ENCODE assay signal across 1 cellular context in the genomic region with DNA sequence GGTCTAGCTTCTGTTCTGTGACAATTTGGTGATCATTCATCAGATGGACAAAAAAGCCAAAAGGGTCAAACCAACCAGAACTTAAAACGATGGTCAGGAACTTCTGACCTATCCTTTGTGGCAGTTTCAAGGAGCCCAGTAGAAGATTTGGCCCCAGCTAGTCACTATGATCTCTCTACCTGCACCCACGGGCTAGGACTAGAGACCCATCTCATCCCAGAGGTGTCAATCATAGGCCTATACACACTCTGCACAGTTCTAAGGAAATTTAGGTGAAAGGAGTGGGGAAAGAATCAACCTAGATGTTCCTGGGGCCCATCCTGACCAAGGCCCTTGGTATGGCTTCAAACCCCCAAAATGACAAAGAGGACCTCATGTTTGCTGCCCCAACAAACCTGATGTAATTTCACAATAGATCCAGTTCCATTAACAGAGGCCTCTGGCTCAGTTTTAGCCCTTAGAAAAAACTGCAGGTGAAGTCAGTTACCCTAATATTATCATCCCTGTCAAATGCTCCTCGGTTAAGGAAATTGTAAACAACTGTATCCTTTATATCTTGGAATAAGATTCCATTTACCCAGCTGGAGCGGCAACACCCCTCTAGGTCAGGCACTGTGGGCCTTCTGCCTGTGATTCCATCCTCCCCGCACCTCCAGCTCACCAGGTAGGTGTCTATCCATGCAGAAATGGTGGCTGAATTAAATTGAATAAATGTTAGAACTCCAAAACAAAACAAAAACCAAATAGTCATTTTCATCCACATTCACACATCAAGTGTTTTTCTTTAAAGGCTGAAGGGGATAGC.
TF ChIP-seq lines count a peak whose summit lies in the region.

No MANE protein-coding gene starts in this region.

TF ChIP-seq in HepG2, 621 proteins besides CTCF, POLR2A, EP300 and RAD21 (continued from another document and continues in another):
- TF ChIP-seq, protein P1, sequence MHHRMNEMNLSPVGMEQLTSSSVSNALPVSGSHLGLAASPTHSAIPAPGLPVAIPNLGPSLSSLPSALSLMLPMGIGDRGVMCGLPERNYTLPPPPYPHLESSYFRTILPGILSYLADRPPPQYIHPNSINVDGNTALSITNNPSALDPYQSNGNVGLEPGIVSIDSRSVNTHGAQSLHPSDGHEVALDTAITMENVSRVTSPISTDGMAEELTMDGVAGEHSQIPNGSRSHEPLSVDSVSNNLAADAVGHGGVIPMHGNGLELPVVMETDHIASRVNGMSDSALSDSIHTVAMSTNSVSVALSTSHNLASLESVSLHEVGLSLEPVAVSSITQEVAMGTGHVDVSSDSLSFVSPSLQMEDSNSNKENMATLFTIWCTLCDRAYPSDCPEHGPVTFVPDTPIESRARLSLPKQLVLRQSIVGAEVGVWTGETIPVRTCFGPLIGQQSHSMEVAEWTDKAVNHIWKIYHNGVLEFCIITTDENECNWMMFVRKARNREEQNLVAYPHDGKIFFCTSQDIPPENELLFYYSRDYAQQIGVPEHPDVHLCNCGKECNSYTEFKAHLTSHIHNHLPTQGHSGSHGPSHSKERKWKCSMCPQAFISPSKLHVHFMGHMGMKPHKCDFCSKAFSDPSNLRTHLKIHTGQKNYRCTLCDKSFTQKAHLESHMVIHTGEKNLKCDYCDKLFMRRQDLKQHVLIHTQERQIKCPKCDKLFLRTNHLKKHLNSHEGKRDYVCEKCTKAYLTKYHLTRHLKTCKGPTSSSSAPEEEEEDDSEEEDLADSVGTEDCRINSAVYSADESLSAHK (CRISPR knock-in tag; IDR thresholded peaks at IDR 0.05; ENCODE audit: borderline replicate concordance): peak; percentile 99
- TF ChIP-seq RFX5 (IDR thresholded peaks at IDR 0.05; ENCODE audit: low read depth, low read length) (no peak), POLR2AphosphoS5 (IDR thresholded peaks at IDR 0.05; ENCODE audit: low read depth, low read length) (no peak), CBX2 (IDR thresholded peaks at IDR 0.05; ENCODE audit: low read depth, low read length) (no peak), CBX2 (CRISPR knock-in tag; IDR thresholded peaks at IDR 0.05; ENCODE audit: low read depth) (no peak), ZNF34 (CRISPR knock-in tag; IDR thresholded peaks at IDR 0.05; ENCODE audit: borderline replicate concordance) (no peak), ZSCAN20 (CRISPR knock-in tag; IDR thresholded peaks at IDR 0.05; ENCODE audit: borderline replicate concordance) (0 out of 2 replicates have a peak, but pooled peaks have one; percentile 35), MAFK (conservative IDR thresholded peaks at IDR 0.05 in 1 of 2, IDR thresholded peaks at IDR 0.05 in 1 of 2; ENCODE audit: low read length in 2 of 2) (no peak), ZFY (CRISPR knock-in tag; IDR thresholded peaks at IDR 0.05) (peak; percentile 63), ZNF556 (CRISPR knock-in tag; IDR thresholded peaks at IDR 0.05; ENCODE audit: borderline replicate concordance) (no peak), ZNF713 (CRISPR knock-in tag; IDR thresholded peaks at IDR 0.05) (no peak), ZMYM4 (CRISPR knock-in tag; IDR thresholded peaks at IDR 0.05) (no peak), MTA3 (CRISPR knock-in tag; IDR thresholded peaks at IDR 0.05) (no peak), ZNF737 (CRISPR knock-in tag; IDR thresholded peaks at IDR 0.05; ENCODE audit: borderline replicate concordance) (no peak), ZNF496 (CRISPR knock-in tag; IDR thresholded peaks at IDR 0.05; ENCODE audit: insufficient replicate concordance) (no peak), ZFX (CRISPR knock-in tag; IDR thresholded peaks at IDR 0.05; ENCODE audit: low read depth) (peak; percentile 59; the same call in 1 of the 2 replicates), ZNF430 (CRISPR knock-in tag; IDR thresholded peaks at IDR 0.05) (peak; percentile 54; the same call in 1 of the 2 replicates), SP140L (CRISPR knock-in tag; IDR thresholded peaks at IDR 0.05; ENCODE audit: borderline replicate concordance) (no peak), ZNF234 (CRISPR knock-in tag; conservative IDR thresholded peaks at IDR 0.05) (no peak), ONECUT2 (CRISPR knock-in tag; IDR thresholded peaks at IDR 0.05) (no peak), TOE1 (CRISPR knock-in tag; IDR thresholded peaks at IDR 0.05) (no peak)
- TF ChIP-seq, protein P2, sequence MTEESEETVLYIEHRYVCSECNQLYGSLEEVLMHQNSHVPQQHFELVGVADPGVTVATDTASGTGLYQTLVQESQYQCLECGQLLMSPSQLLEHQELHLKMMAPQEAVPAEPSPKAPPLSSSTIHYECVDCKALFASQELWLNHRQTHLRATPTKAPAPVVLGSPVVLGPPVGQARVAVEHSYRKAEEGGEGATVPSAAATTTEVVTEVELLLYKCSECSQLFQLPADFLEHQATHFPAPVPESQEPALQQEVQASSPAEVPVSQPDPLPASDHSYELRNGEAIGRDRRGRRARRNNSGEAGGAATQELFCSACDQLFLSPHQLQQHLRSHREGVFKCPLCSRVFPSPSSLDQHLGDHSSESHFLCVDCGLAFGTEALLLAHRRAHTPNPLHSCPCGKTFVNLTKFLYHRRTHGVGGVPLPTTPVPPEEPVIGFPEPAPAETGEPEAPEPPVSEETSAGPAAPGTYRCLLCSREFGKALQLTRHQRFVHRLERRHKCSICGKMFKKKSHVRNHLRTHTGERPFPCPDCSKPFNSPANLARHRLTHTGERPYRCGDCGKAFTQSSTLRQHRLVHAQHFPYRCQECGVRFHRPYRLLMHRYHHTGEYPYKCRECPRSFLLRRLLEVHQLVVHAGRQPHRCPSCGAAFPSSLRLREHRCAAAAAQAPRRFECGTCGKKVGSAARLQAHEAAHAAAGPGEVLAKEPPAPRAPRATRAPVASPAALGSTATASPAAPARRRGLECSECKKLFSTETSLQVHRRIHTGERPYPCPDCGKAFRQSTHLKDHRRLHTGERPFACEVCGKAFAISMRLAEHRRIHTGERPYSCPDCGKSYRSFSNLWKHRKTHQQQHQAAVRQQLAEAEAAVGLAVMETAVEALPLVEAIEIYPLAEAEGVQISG (CRISPR knock-in tag; IDR thresholded peaks at IDR 0.05): no peak
- TF ChIP-seq, protein P3, sequence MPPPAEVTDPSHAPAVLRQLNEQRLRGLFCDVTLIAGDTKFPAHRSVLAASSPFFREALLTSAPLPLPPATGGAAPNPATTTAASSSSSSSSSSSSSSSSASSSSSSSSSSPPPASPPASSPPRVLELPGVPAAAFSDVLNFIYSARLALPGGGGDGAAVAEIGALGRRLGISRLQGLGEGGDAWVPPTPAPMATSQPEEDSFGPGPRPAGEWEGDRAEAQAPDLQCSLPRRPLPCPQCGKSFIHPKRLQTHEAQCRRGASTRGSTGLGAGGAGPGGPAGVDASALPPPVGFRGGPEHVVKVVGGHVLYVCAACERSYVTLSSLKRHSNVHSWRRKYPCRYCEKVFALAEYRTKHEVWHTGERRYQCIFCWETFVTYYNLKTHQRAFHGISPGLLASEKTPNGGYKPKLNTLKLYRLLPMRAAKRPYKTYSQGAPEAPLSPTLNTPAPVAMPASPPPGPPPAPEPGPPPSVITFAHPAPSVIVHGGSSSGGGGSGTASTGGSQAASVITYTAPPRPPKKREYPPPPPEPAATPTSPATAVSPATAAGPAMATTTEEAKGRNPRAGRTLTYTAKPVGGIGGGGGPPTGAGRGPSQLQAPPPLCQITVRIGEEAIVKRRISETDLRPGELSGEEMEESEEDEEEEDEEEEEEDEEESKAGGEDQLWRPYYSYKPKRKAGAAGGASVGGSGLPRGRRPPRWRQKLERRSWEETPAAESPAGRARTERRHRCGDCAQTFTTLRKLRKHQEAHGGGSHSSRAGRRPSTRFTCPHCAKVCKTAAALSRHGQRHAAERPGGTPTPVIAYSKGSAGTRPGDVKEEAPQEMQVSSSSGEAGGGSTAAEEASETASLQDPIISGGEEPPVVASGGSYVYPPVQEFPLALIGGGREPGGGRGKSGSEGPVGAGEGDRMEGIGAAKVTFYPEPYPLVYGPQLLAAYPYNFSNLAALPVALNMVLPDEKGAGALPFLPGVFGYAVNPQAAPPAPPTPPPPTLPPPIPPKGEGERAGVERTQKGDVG (CRISPR knock-in tag; IDR thresholded peaks at IDR 0.05; ENCODE audit: borderline replicate concordance): no peak
- TF ChIP-seq, protein P4, sequence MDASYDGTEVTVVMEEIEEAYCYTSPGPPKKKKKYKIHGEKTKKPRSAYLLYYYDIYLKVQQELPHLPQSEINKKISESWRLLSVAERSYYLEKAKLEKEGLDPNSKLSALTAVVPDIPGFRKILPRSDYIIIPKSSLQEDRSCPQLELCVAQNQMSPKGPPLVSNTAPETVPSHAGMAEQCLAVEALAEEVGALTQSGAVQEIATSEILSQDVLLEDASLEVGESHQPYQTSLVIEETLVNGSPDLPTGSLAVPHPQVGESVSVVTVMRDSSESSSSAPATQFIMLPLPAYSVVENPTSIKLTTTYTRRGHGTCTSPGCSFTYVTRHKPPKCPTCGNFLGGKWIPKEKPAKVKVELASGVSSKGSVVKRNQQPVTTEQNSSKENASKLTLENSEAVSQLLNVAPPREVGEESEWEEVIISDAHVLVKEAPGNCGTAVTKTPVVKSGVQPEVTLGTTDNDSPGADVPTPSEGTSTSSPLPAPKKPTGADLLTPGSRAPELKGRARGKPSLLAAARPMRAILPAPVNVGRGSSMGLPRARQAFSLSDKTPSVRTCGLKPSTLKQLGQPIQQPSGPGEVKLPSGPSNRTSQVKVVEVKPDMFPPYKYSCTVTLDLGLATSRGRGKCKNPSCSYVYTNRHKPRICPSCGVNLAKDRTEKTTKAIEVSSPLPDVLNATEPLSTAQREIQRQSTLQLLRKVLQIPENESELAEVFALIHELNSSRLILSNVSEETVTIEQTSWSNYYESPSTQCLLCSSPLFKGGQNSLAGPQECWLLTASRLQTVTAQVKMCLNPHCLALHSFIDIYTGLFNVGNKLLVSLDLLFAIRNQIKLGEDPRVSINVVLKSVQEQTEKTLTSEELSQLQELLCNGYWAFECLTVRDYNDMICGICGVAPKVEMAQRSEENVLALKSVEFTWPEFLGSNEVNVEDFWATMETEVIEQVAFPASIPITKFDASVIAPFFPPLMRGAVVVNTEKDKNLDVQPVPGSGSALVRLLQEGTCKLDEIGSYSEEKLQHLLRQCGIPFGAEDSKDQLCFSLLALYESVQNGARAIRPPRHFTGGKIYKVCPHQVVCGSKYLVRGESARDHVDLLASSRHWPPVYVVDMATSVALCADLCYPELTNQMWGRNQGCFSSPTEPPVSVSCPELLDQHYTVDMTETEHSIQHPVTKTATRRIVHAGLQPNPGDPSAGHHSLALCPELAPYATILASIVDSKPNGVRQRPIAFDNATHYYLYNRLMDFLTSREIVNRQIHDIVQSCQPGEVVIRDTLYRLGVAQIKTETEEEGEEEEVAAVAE (CRISPR knock-in tag; IDR thresholded peaks at IDR 0.05; ENCODE audit: borderline replicate concordance): no peak
- TF ChIP-seq, protein P5, sequence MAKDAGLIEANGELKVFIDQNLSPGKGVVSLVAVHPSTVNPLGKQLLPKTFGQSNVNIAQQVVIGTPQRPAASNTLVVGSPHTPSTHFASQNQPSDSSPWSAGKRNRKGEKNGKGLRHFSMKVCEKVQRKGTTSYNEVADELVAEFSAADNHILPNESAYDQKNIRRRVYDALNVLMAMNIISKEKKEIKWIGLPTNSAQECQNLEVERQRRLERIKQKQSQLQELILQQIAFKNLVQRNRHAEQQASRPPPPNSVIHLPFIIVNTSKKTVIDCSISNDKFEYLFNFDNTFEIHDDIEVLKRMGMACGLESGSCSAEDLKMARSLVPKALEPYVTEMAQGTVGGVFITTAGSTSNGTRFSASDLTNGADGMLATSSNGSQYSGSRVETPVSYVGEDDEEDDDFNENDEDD (CRISPR knock-in tag; IDR thresholded peaks at IDR 0.05; ENCODE audit: borderline replicate concordance): no peak
- TF ChIP-seq, protein P6, sequence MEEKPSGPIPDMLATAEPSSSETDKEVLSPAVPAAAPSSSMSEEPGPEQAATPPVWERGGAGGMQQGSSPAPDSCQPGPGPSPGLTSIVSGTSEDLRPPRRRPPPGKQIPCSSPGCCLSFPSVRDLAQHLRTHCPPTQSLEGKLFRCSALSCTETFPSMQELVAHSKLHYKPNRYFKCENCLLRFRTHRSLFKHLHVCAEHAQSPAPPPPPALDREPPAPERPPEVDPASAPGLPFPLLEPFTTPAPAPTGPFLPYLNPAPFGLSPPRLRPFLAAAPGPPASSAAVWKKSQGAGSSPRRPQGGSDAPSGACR (CRISPR knock-in tag; IDR thresholded peaks at IDR 0.05): 0 out of 2 replicates have a peak, but pooled peaks have one; percentile 4
- TF ChIP-seq, protein P7, sequence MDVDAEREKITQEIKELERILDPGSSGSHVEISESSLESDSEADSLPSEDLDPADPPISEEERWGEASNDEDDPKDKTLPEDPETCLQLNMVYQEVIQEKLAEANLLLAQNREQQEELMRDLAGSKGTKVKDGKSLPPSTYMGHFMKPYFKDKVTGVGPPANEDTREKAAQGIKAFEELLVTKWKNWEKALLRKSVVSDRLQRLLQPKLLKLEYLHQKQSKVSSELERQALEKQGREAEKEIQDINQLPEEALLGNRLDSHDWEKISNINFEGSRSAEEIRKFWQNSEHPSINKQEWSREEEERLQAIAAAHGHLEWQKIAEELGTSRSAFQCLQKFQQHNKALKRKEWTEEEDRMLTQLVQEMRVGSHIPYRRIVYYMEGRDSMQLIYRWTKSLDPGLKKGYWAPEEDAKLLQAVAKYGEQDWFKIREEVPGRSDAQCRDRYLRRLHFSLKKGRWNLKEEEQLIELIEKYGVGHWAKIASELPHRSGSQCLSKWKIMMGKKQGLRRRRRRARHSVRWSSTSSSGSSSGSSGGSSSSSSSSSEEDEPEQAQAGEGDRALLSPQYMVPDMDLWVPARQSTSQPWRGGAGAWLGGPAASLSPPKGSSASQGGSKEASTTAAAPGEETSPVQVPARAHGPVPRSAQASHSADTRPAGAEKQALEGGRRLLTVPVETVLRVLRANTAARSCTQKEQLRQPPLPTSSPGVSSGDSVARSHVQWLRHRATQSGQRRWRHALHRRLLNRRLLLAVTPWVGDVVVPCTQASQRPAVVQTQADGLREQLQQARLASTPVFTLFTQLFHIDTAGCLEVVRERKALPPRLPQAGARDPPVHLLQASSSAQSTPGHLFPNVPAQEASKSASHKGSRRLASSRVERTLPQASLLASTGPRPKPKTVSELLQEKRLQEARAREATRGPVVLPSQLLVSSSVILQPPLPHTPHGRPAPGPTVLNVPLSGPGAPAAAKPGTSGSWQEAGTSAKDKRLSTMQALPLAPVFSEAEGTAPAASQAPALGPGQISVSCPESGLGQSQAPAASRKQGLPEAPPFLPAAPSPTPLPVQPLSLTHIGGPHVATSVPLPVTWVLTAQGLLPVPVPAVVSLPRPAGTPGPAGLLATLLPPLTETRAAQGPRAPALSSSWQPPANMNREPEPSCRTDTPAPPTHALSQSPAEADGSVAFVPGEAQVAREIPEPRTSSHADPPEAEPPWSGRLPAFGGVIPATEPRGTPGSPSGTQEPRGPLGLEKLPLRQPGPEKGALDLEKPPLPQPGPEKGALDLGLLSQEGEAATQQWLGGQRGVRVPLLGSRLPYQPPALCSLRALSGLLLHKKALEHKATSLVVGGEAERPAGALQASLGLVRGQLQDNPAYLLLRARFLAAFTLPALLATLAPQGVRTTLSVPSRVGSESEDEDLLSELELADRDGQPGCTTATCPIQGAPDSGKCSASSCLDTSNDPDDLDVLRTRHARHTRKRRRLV (CRISPR knock-in tag; IDR thresholded peaks at IDR 0.05): 0 out of 2 replicates have a peak, but pooled peaks have one; percentile 9
- TF ChIP-seq, protein P8, sequence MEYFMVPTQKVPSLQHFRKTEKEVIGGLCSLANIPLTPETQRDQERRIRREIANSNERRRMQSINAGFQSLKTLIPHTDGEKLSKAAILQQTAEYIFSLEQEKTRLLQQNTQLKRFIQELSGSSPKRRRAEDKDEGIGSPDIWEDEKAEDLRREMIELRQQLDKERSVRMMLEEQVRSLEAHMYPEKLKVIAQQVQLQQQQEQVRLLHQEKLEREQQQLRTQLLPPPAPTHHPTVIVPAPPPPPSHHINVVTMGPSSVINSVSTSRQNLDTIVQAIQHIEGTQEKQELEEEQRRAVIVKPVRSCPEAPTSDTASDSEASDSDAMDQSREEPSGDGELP (IDR thresholded peaks at IDR 0.05; ENCODE audit: borderline replicate concordance, low read depth): no peak
